14 cellular contexts compared by ENCODE assay signal in the genomic region with DNA sequence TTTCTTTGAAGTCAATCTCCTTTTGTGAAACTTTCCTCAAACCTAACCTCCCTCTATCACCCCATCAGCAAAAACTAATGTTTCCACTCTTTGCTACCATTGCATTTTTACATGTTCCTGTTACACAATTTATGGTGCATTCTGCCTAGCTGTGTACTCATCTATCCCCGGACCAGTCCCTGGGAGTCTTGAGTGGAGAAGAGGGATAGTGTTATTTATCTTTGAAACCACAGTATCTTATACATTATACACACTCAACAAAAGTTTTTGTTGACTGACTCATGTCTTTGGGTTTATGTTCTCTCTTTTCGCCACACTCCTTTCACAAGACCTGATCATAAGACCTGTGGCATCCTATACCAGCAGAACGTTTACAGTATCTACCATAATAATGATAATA. TPM values are rescaled to one million over a fixed set of nuclear protein-coding genes. Genes with fewer than 3 reads are reported as not detected.
DNase-seq lines count a peak whose midpoint lies in the region; ATAC-seq and TF ChIP-seq lines count a peak whose summit lies in the region.
"Had no signal": no experiment of that assay in that cellular context is flagged by ENCODE, and none has a peak within 500 bp of the region (broad histone marks: within the 10 kb centered on the region; RNA-seq: fewer than 3 reads in every experiment).

No MANE protein-coding gene starts in this region.

- no peaks in the 10 kb centered on the region for H3K9me3 Mint-ChIP-seq in stimulated activated naive CD8-positive, alpha-beta T cell treated with anti-CD3 and anti-CD28 coated beads, Interleukin-15, Interleukin-2, amounts not matched to agents 100 ng/mL and 50 ng/mL, for 24 hours
- no peaks in the 10 kb centered on the region for H3K9me3 Mint-ChIP-seq in activated B cell treated with CpG ODN at 0.5 μM for 24 hours

- H3K4me1 ChIP-seq in body of pancreas (peaks cover 7% of the 10 kb centered on the region), esophagus muscularis mucosa (peaks cover 6 to 85% (median 71%) of the 10 kb centered on the region in 4 donors)

- TF ChIP-seq POLR2A in body of pancreas (IDR thresholded peaks at IDR 0.05) (no peak), esophagus muscularis mucosa (IDR thresholded peaks at IDR 0.05; ENCODE audit: low read depth) (no peak)

- no peaks in the 10 kb centered on the region for H3K36me3 ChIP-seq in body of pancreas (replicated peaks in 1 of 2; ENCODE audit: insufficient read depth in 1 of 2, low read depth in 2 of 2)
- no peaks in the 10 kb centered on the region for H3K36me3 ChIP-seq in esophagus muscularis mucosa
- H3K36me3 ChIP-seq: left ventricle myocardium inferior had no signal

- peak overlapping the region; percentile 85 for H3K27ac Mint-ChIP-seq in stimulated activated naive CD8-positive, alpha-beta T cell treated with anti-CD3 and anti-CD28 coated beads, Interleukin-15, Interleukin-2, amounts not matched to agents 100 ng/mL and 50 ng/mL, for 24 hours
- H3K27ac Mint-ChIP-seq in activated B cell treated with CpG ODN at 0.5 μM for 24 hours = peak overlapping the region; percentile 21
- H3K27ac Mint-ChIP-seq: activated CD8-positive, alpha-beta memory T cell treated with anti-CD3 and anti-CD28 coated beads, Interleukin-2, amount 10 ng/mL, durations not matched to agents 7 days and 5 days had no signal

- no peaks in the 10 kb centered on the region for H3K27me3 ChIP-seq in body of pancreas
- H3K27me3 ChIP-seq in esophagus muscularis mucosa = no peaks in the 10 kb centered on the region

- no peak overlapping the region for H3K4me3 ChIP-seq in fibroblast of villous mesenchyme (ENCODE audit: low read depth, low read length)
- H3K4me3 ChIP-seq in body of pancreas = no peak overlapping the region
- no peak overlapping the region for H3K4me3 ChIP-seq in esophagus muscularis mucosa
- H3K4me3 ChIP-seq: left ventricle myocardium inferior had no signal

- no peak for TF ChIP-seq CTCF in activated B cell treated with CpG ODN at 0.5 μM for 24 hours (IDR thresholded peaks at IDR 0.05)
- TF ChIP-seq CTCF in fibroblast of villous mesenchyme (IDR thresholded peaks at IDR 0.05; ENCODE audit: insufficient read depth, low read depth, low read length) = no peak
- TF ChIP-seq CTCF in body of pancreas (IDR thresholded peaks at IDR 0.05) = no peak
- TF ChIP-seq CTCF in esophagus muscularis mucosa (IDR thresholded peaks at IDR 0.05) = no peak

- POLR2A ChIA-PET in activated B cell treated with CpG ODN at 0.5 μM for 24 hours (lab: Charles Lee) = interaction anchor here (0.6 kb wide), 1 partner anchor 23 kb away, joined by 3 read pairs; no protein-coding TSS in a partner anchor

- H3K27me3 Mint-ChIP-seq in stimulated activated naive CD8-positive, alpha-beta T cell treated with anti-CD3 and anti-CD28 coated beads, Interleukin-15, Interleukin-2, amounts not matched to agents 100 ng/mL and 50 ng/mL, for 24 hours = no peaks in the 10 kb centered on the region
- H3K27me3 Mint-ChIP-seq in activated B cell treated with CpG ODN at 0.5 μM for 24 hours = no peaks in the 10 kb centered on the region
- H3K27me3 Mint-ChIP-seq: activated CD8-positive, alpha-beta memory T cell treated with anti-CD3 and anti-CD28 coated beads, Interleukin-2, amount 10 ng/mL, durations not matched to agents 7 days and 5 days had no signal

- H3K36me3 Mint-ChIP-seq in stimulated activated naive CD8-positive, alpha-beta T cell treated with anti-CD3 and anti-CD28 coated beads, Interleukin-15, Interleukin-2, amounts not matched to agents 100 ng/mL and 50 ng/mL, for 24 hours (ENCODE audit: low read depth) = peaks cover 69% of the 10 kb centered on the region
- H3K36me3 Mint-ChIP-seq in activated B cell treated with CpG ODN at 0.5 μM for 24 hours (ENCODE audit: low read depth) = peaks cover 47% of the 10 kb centered on the region

- H3K27ac ChIP-seq in body of pancreas (no peak overlapping the region), esophagus muscularis mucosa (replicated peaks in 1 of 4) (no peak overlapping the region)
- H3K27ac ChIP-seq: left ventricle myocardium inferior had no signal

- intact Hi-C loops in activated B cell treated with CpG ODN at 0.5 μM for 24 hours (cut with micrococcal nuclease) = no loop called here
- intact Hi-C loops in body of pancreas (cut with DNase I) = no loop called here
- intact Hi-C loops in esophagus muscularis mucosa (cut with DNase I) = no loop called here

- no peak for TF ChIP-seq EP300 in esophagus muscularis mucosa (IDR thresholded peaks at IDR 0.05)

- DNase-seq in stimulated activated naive CD8-positive, alpha-beta T cell treated with anti-CD3 and anti-CD28 coated beads, Interleukin-15, Interleukin-2, amounts not matched to agents 100 U/mL and 50 U/mL, for 24 hours = no peak
- DNase-seq in activated B cell treated with CpG ODN at 0.5 μM for 24 hours (no peak), fibroblast of villous mesenchyme (ENCODE audit: low read depth) (peak; percentile 89), body of pancreas (no peak), esophagus muscularis mucosa (ENCODE audit: extremely low spot score) (no peak)
- DNase-seq: activated CD8-positive, alpha-beta memory T cell treated with anti-CD3 and anti-CD28 coated beads, Interleukin-2, amount 10 ng/mL, durations not matched to agents 7 days and 5 days; DMS153; left ventricle myocardium inferior; NCI-H1417 treated with DMSO at 0.1 percent for 48 hours; stimulated activated CD4-positive, alpha-beta T cell treated with anti-CD3 and anti-CD28 coated beads, Interleukin-2, amount 100 ng/mL, for 48 hours; SW 1271 had no signal

- H3K4me3 Mint-ChIP-seq in stimulated activated naive CD8-positive, alpha-beta T cell treated with anti-CD3 and anti-CD28 coated beads, Interleukin-15, Interleukin-2, amounts not matched to agents 100 ng/mL and 50 ng/mL, for 24 hours = no peak overlapping the region
- H3K4me3 Mint-ChIP-seq in activated B cell treated with CpG ODN at 0.5 μM for 24 hours = no peak overlapping the region
- H3K4me3 Mint-ChIP-seq: activated CD8-positive, alpha-beta memory T cell treated with anti-CD3 and anti-CD28 coated beads, Interleukin-2, amount 10 ng/mL, durations not matched to agents 7 days and 5 days had no signal

- CTCF ChIA-PET in activated B cell treated with CpG ODN at 0.5 μM for 24 hours (lab: Charles Lee) = no interaction called here

- H3K4me1 Mint-ChIP-seq in stimulated activated naive CD8-positive, alpha-beta T cell treated with anti-CD3 and anti-CD28 coated beads, Interleukin-15, Interleukin-2, amounts not matched to agents 100 ng/mL and 50 ng/mL, for 24 hours (ENCODE audit: low read depth) = peaks cover 91% of the 10 kb centered on the region
- peaks cover 92% of the 10 kb centered on the region for H3K4me1 Mint-ChIP-seq in activated B cell treated with CpG ODN at 0.5 μM for 24 hours

- WGBS in body of pancreas, 2 donors = 87 to 93% methylated on average over 3 of the region's 3 CpGs
- WGBS in esophagus muscularis mucosa = 87% methylated on average over 3 of the region's 3 CpGs

- H3K9me3 ChIP-seq in body of pancreas (no peaks in the 10 kb centered on the region), esophagus muscularis mucosa (no peaks in the 10 kb centered on the region)
- H3K9me3 ChIP-seq: left ventricle myocardium inferior had no signal

- no peak for ATAC-seq in stimulated activated naive CD8-positive, alpha-beta T cell treated with anti-CD3 and anti-CD28 coated beads, Interleukin-15, Interleukin-2, amounts not matched to agents 100 U/mL and 50 U/mL, for 24 hours
- no peak for ATAC-seq in activated B cell treated with CpG ODN at 0.5 μM for 24 hours (ENCODE audit: low read depth)
- ATAC-seq in body of pancreas = no peak
- no peak for ATAC-seq in HG02884 (IDR thresholded peaks at IDR 0.05; ENCODE audit: unreplicated experiment)
- ATAC-seq: activated CD8-positive, alpha-beta memory T cell treated with anti-CD3 and anti-CD28 coated beads, Interleukin-2, amount 10 ng/mL, durations not matched to agents 7 days and 5 days; esophagus mucosa had no signal

RNA-seq across cellular contexts. Expression of a gene that starts 26.3 kb away (rescaled TPM):
- total RNA-seq in activated B cell treated with CpG ODN at 0.5 μM for 24 hours (135 and 149 TPM in 2 replicates), fibroblast of villous mesenchyme (12.1 and 17.4 TPM in 2 replicates), body of pancreas (10 to 100 TPM; 15.8 to 32.3 TPM), esophagus muscularis mucosa (10 to 100 TPM; 20.2 to 26.2 (median 22.5) TPM)
